ENCODE assay signal across 9 cellular contexts in genomic region chr5:132388244-132389050, GRCh38. TPM values are rescaled to one million over a fixed set of nuclear protein-coding genes. Genes with fewer than 3 reads are reported as not detected.
A peak's percentile ranks its signal among the peaks of the same experiment; 100 is the strongest.
DNase-seq lines count a peak whose midpoint lies in the region; ATAC-seq and TF ChIP-seq lines count a peak whose summit lies in the region.
"Had no signal": no experiment of that assay in that cellular context is flagged by ENCODE, and none has a peak within 500 bp of the region (broad histone marks: within the 10 kb centered on the region; RNA-seq: fewer than 3 reads in every experiment).

No MANE protein-coding gene starts in this region.

- peaks cover 51% of the 10 kb centered on the region for H3K4me1 Mint-ChIP-seq in type B pancreatic cell (ENCODE audit: unreplicated experiment)
- peaks cover 47% of the 10 kb centered on the region for H3K4me1 Mint-ChIP-seq in activated naive CD8-positive, alpha-beta T cell treated with anti-CD3 and anti-CD28 coated beads, Interleukin-2, amount 50 U/mL, for 24 hours

- no peak for TF ChIP-seq CTCF in colonic mucosa (IDR thresholded peaks at IDR 0.05)
- no peak for TF ChIP-seq CTCF in lower lobe of right lung (IDR thresholded peaks at IDR 0.05)
- no peak for TF ChIP-seq CTCF in type B pancreatic cell (conservative IDR thresholded peaks at IDR 0.05)

- H3K27ac ChIP-seq in colonic mucosa (peak overlapping the region; percentile 60), lower lobe of right lung (peak overlapping the region; percentile 84)

- H3K27me3 ChIP-seq in MG63 = no peaks in the 10 kb centered on the region
- no peaks in the 10 kb centered on the region for H3K27me3 ChIP-seq in colonic mucosa
- H3K27me3 ChIP-seq in lower lobe of right lung (ENCODE audit: low read depth) = no peaks in the 10 kb centered on the region

- no peaks in the 10 kb centered on the region for H3K9me3 ChIP-seq in MG63
- no peaks in the 10 kb centered on the region for H3K9me3 ChIP-seq in colonic mucosa
- H3K9me3 ChIP-seq in lower lobe of right lung = no peaks in the 10 kb centered on the region

- H3K27ac Mint-ChIP-seq in type B pancreatic cell = peak overlapping the region; percentile 97
- no peak overlapping the region for H3K27ac Mint-ChIP-seq in activated naive CD8-positive, alpha-beta T cell treated with anti-CD3 and anti-CD28 coated beads, Interleukin-2, amount 50 U/mL, for 24 hours

- H3K27me3 Mint-ChIP-seq in type B pancreatic cell = no peaks in the 10 kb centered on the region
- no peaks in the 10 kb centered on the region for H3K27me3 Mint-ChIP-seq in activated naive CD8-positive, alpha-beta T cell treated with anti-CD3 and anti-CD28 coated beads, Interleukin-2, amount 50 U/mL, for 24 hours

- intact Hi-C loops in colonic mucosa (cut with DNase I) = loop anchor here (10.0 kb wide), 2 partner anchors 326 to 436 kb away; no protein-coding TSS in a partner anchor
- intact Hi-C loops in lower lobe of right lung (cut with DNase I) = loop anchor here (5.0 kb wide), 1 partner anchor 114 kb away; no protein-coding TSS in a partner anchor

- H3K9me3 Mint-ChIP-seq in type B pancreatic cell = no peaks in the 10 kb centered on the region
- no peaks in the 10 kb centered on the region for H3K9me3 Mint-ChIP-seq in activated naive CD8-positive, alpha-beta T cell treated with anti-CD3 and anti-CD28 coated beads, Interleukin-2, amount 50 U/mL, for 24 hours

- H3K4me3 ChIP-seq in MG63 = no peak overlapping the region
- no peak overlapping the region for H3K4me3 ChIP-seq in colonic mucosa
- H3K4me3 ChIP-seq in lower lobe of right lung = peak overlapping the region; percentile 20

- peak in 1 of 2 donors; percentile 22 for ATAC-seq in lower lobe of right lung
- ATAC-seq in HG03354 (IDR thresholded peaks at IDR 0.05; ENCODE audit: poor library complexity, severe bottlenecking, unreplicated experiment) = no peak
- no peak for ATAC-seq in GM19395 (IDR thresholded peaks at IDR 0.05; ENCODE audit: unreplicated experiment)
- no peak for ATAC-seq in activated naive CD8-positive, alpha-beta T cell treated with anti-CD3 and anti-CD28 coated beads, Interleukin-2, amount 50 U/mL, for 24 hours

- peaks cover 9% of the 10 kb centered on the region for H3K4me1 ChIP-seq in colonic mucosa
- H3K4me1 ChIP-seq in lower lobe of right lung = peaks cover 52% of the 10 kb centered on the region

- DNase-seq in MG63 = peak; percentile 45
- DNase-seq in colonic mucosa = no peak
- no peak for DNase-seq in lower lobe of right lung
- DNase-seq in type B pancreatic cell (ENCODE audit: extremely low spot score, unreplicated experiment) = peak; percentile 49
- DNase-seq in DMS153 treated with DMSO at 0.1 percent for 48 hours (lab: John Stamatoyannopoulos, UW; ENCODE audit: unreplicated experiment) = no peak
- DNase-seq in activated naive CD8-positive, alpha-beta T cell treated with anti-CD3 and anti-CD28 coated beads, Interleukin-2, amount 50 U/mL, for 24 hours = no peak
- DNase-seq: T-helper 1 cell had no signal

- peak overlapping the region in 1 of 2 donors; percentile 23 for H3K9ac ChIP-seq in colonic mucosa (ENCODE audit: low read depth in 2 of 2, low read length in 2 of 2)

- H3K4me3 Mint-ChIP-seq in type B pancreatic cell = peak overlapping the region; percentile 79
- no peak overlapping the region for H3K4me3 Mint-ChIP-seq in activated naive CD8-positive, alpha-beta T cell treated with anti-CD3 and anti-CD28 coated beads, Interleukin-2, amount 50 U/mL, for 24 hours

- H3K36me3 Mint-ChIP-seq in type B pancreatic cell = peaks cover 13% of the 10 kb centered on the region
- H3K36me3 Mint-ChIP-seq in activated naive CD8-positive, alpha-beta T cell treated with anti-CD3 and anti-CD28 coated beads, Interleukin-2, amount 50 U/mL, for 24 hours (ENCODE audit: low read depth) = peaks cover 1% of the 10 kb centered on the region

- H3K36me3 ChIP-seq in MG63 (peaks cover 19% of the 10 kb centered on the region), colonic mucosa (no peaks in the 10 kb centered on the region), lower lobe of right lung (peaks cover 31% of the 10 kb centered on the region)

RNA-seq across cellular contexts. Expression of gene SLC22A5, which starts 18.9 kb away (rescaled TPM):
- total RNA-seq in MG63 (2014; rRNA removed; shearing (Covaris generic); ENCODE audit: low replicate concordance) = 22.5 and 26.4 TPM in 2 replicates
- total RNA-seq in colonic mucosa (10 to 100 TPM; 26.0 to 38.6 TPM), lower lobe of right lung (12.6 TPM), type B pancreatic cell (ENCODE audit: low replicate concordance) (21.6 and 39.3 TPM in 2 replicates)

Comparison
In these comparisons a context has a peak if more than half of its experiments do, and no peak if none do; other contexts are left out.
1. DNase-seq: peak in MG63 (single experiment) and type B pancreatic cell (single experiment); none in colonic mucosa (single experiment), lower lobe of right lung (single experiment), DMS153 treated with DMSO at 0.1 percent for 48 hours (single experiment) and activated naive CD8-positive, alpha-beta T cell treated with anti-CD3 and anti-CD28 coated beads, Interleukin-2, amount 50 U/mL, for 24 hours (single experiment).